Comparison of ENCODE assay signal across 1 cellular context in genomic region chr22:22810018-22810427, GRCh38.
TF ChIP-seq lines count a peak whose summit lies in the region.

No MANE protein-coding gene starts in this region.

TF ChIP-seq in Ishikawa, 13 proteins besides CTCF, POLR2A, EP300 and RAD21 (continued from another document):
- no peak for TF ChIP-seq REST (IDR thresholded peaks at IDR 0.05; ENCODE audit: low read depth)
- TF ChIP-seq EGR1 (IDR thresholded peaks at IDR 0.05) = no peak
- no peak for TF ChIP-seq TCF12 (IDR thresholded peaks at IDR 0.05; ENCODE audit: low read depth)
